ENCODE assay signal across 19 cellular contexts in genomic region chr20:46093531-46093930, GRCh38.
"Had no signal": no experiment of that assay in that cellular context is flagged by ENCODE, and none has a peak within 500 bp of the region (broad histone marks: within the 10 kb centered on the region; RNA-seq: fewer than 3 reads in every experiment).

No MANE protein-coding gene starts in this region.

- H3K27me3 ChIP-seq: pancreas, sigmoid colon had no signal

- H3K4me3 Mint-ChIP-seq: activated naive CD8-positive, alpha-beta T cell; dendritic cell treated with granulocyte-macrophage colony-stimulating factor and Interleukin-4, amounts not matched to agents 40 ng/mL and 50 ng/mL, for 4 days had no signal

- H3K27ac ChIP-seq: gastrocnemius medialis, heart right ventricle, pancreas, sigmoid colon, VCaP had no signal

- ATAC-seq: gastrocnemius medialis, heart right ventricle, pancreas had no signal

- H3K36me3 ChIP-seq: gastrocnemius medialis, heart right ventricle, pancreas, sigmoid colon had no signal

- FAIRE-seq: islet of Langerhans, pancreas had no signal

- DNase-seq: activated CD4-positive, alpha-beta T cell treated with anti-CD3 and anti-CD28 coated beads for 1 hour; activated CD4-positive, alpha-beta T cell treated with anti-CD3 and anti-CD28 coated beads, Interleukin-2, amount 50 U/mL, for 48 hours; activated CD8-positive, alpha-beta memory T cell treated with anti-CD3 and anti-CD28 coated beads, Interleukin-2, amount 50 U/mL, for 4 hours; activated effector memory CD4-positive, alpha-beta T cell treated with anti-CD3 and anti-CD28 coated beads, Interleukin-2, amount 50 U/mL, for 16 hours; activated T-cell treated with anti-CD3 and anti-CD28 coated beads, Interleukin-2, amount 50 U/mL, for 48 hours; amygdala; cerebellar nuclear complex; effector memory CD4-positive, alpha-beta T cell; gastrocnemius medialis; heart right ventricle; naive B cell; pancreas; sigmoid colon; stimulated activated CD4-positive, alpha-beta T cell treated with anti-CD3 and anti-CD28 coated beads, Interleukin-1b, Interleukin-23, amount 100 ng/mL, for 48 hours; T-helper 1 cell had no signal

- H3K9me3 ChIP-seq: gastrocnemius medialis, heart right ventricle, pancreas, sigmoid colon had no signal

- H3K27ac Mint-ChIP-seq: activated naive CD8-positive, alpha-beta T cell; dendritic cell treated with granulocyte-macrophage colony-stimulating factor and Interleukin-4, amounts not matched to agents 40 ng/mL and 50 ng/mL, for 4 days; naive B cell had no signal

- H3K36me3 Mint-ChIP-seq: naive B cell had no signal

- H3K9me3 Mint-ChIP-seq: dendritic cell treated with granulocyte-macrophage colony-stimulating factor and Interleukin-4, amounts not matched to agents 40 ng/mL and 50 ng/mL, for 4 days; naive B cell had no signal

- H3K4me3 ChIP-seq: gastrocnemius medialis, heart right ventricle, pancreas, sigmoid colon had no signal

- H3K27me3 Mint-ChIP-seq: naive B cell had no signal
